15 cellular contexts compared by ENCODE assay signal in the genomic region with DNA sequence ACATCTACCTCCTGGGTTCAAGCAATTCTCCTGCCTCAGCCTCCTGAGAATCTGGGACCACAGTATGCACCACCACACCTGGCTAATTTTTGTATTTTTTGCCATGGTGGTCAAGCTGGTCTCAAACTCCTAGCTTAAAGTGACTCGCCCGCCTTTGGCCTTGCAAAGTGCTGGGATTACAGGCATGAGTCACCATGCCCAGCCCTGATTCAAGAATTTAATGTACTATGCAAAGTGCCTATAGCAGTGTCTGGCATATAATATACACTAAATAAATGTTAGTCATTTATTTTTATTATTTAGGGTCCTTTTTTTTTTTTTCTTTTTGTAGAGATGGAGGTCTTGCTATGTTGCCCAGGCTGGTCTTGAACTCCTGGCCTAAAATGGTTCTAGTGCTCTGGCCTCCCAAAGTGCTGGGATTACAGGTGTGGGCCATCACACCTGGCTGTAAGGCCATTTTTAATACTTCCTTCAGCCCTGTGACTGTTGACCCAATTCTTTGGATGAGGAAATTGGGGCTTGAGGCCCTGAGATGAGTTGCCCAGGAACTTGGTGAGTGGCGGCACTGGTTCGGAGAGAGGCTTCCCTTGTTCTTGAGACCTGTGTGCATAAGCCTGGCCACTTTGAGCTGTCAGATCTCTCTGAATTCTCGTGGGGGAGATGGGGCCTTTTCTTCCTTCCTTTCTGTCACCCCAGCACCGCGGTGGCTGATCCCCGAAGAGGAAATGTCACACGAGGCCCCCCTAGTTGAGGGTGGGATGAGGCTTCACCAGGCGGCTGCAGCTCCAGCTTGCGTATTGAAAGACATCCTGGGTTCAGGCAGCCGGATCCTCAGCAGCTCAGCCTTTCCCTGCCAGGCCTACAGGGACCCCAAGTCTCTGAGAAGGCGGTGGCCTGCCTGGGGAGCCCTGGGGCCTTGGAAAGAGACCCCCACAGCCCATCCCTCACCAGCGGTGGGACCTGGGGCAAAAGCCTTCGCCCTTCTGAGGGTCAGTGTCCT. TPM values are rescaled to one million over a fixed set of nuclear protein-coding genes. Genes with fewer than 3 reads are reported as not detected.
DNase-seq lines count a peak whose midpoint lies in the region; ATAC-seq and TF ChIP-seq lines count a peak whose summit lies in the region.
"Had no signal": no experiment of that assay in that cellular context is flagged by ENCODE, and none has a peak within 500 bp of the region (broad histone marks: within the 10 kb centered on the region; RNA-seq: fewer than 3 reads in every experiment).

No MANE protein-coding gene starts in this region.

- no peaks in the 10 kb centered on the region for H3K36me3 Mint-ChIP-seq in CD4-positive, CD25-positive, alpha-beta regulatory T cell
- no peaks in the 10 kb centered on the region for H3K36me3 Mint-ChIP-seq in activated T-cell treated with anti-CD3 and anti-CD28 coated beads, Interleukin-2, amount 50 U/mL, for 72 hours (ENCODE audit: insufficient read depth in 2 of 2)
- H3K36me3 Mint-ChIP-seq: memory B cell; stimulated activated naive B cell treated with anti-CD40 and anti-IgM and Interleukin-4, amounts not matched to agents 10 μg/mL and 1 μg/mL and 100 μg/mL, for 72 hours had no signal

- no peaks in the 10 kb centered on the region for H3K36me3 ChIP-seq in CD4-positive, CD25-positive, alpha-beta regulatory T cell (ENCODE audit: control insufficient read depth, insufficient read depth, low read length)
- H3K36me3 ChIP-seq in mesenchymal stem cell (ENCODE audit: control insufficient read depth in 1 of 2, insufficient read depth in 2 of 2, low read depth in 1 of 2, low read length in 2 of 2) (no peaks in the 10 kb centered on the region), H7 (replicated peaks; ENCODE audit: control insufficient read depth, insufficient read depth, low read length) (no peaks in the 10 kb centered on the region), colonic mucosa (no peaks in the 10 kb centered on the region)
- H3K36me3 ChIP-seq: pancreas had no signal

- no peaks in the 10 kb centered on the region for H3K27me3 Mint-ChIP-seq in CD4-positive, CD25-positive, alpha-beta regulatory T cell
- H3K27me3 Mint-ChIP-seq in activated T-cell treated with anti-CD3 and anti-CD28 coated beads, Interleukin-2, amount 50 U/mL, for 72 hours (ENCODE audit: low read depth), result no peaks in the 10 kb centered on the region

- H3K9me3 Mint-ChIP-seq in CD4-positive, CD25-positive, alpha-beta regulatory T cell, result peaks cover 0 to 1% (median 0%) of the 10 kb centered on the region in 7 donors
- no peaks in the 10 kb centered on the region for H3K9me3 Mint-ChIP-seq in activated T-cell treated with anti-CD3 and anti-CD28 coated beads, Interleukin-2, amount 50 U/mL, for 72 hours
- H3K9me3 Mint-ChIP-seq: memory B cell; stimulated activated naive B cell treated with anti-CD40 and anti-IgM and Interleukin-4, amounts not matched to agents 10 μg/mL and 1 μg/mL and 100 μg/mL, for 72 hours had no signal

- H3K23ac ChIP-seq in mesenchymal stem cell (ENCODE audit: low read length in 2 of 2), result no peak overlapping the region

- peaks cover 5 to 52% (median 22%) of the 10 kb centered on the region in 4 donors for H3K4me1 Mint-ChIP-seq in CD4-positive, CD25-positive, alpha-beta regulatory T cell
- peaks cover 84% of the 10 kb centered on the region for H3K4me1 Mint-ChIP-seq in activated T-cell treated with anti-CD3 and anti-CD28 coated beads, Interleukin-2, amount 50 U/mL, for 72 hours (ENCODE audit: low read depth)

- H3K9ac ChIP-seq in mesenchymal stem cell (ENCODE audit: low read length) (no peak overlapping the region), colonic mucosa (ENCODE audit: low read depth in 2 of 2, low read length in 2 of 2) (no peak overlapping the region)

- H2AFZ ChIP-seq in mesenchymal stem cell (ENCODE audit: low read depth, low read length), result no peak overlapping the region

- no peaks in the 10 kb centered on the region for H3K79me1 ChIP-seq in mesenchymal stem cell (replicated peaks; ENCODE audit: low read length, poor library complexity, severe bottlenecking)

- no peak overlapping the region for H4K8ac ChIP-seq in mesenchymal stem cell (ENCODE audit: low read length)

- H2BK5ac ChIP-seq in mesenchymal stem cell (ENCODE audit: low read depth, low read length, poor library complexity, severe bottlenecking), result no peak overlapping the region

- no peak overlapping the region for H3K27ac ChIP-seq in CD4-positive, CD25-positive, alpha-beta regulatory T cell (ENCODE audit: insufficient read depth, low read length, poor library complexity, severe bottlenecking)
- no peak overlapping the region for H3K27ac ChIP-seq in mesenchymal stem cell (ENCODE audit: low read length, poor library complexity, severe bottlenecking)
- H3K27ac ChIP-seq in colonic mucosa, result no peak overlapping the region
- H3K27ac ChIP-seq: epithelial cell of prostate, pancreas had no signal

- no peak overlapping the region for H3K4me3 ChIP-seq in CD4-positive, CD25-positive, alpha-beta regulatory T cell (ENCODE audit: low read depth, low read length)
- H3K4me3 ChIP-seq in mesenchymal stem cell (ENCODE audit: insufficient read depth in 1 of 2, low read depth in 1 of 2, low read length in 2 of 2), result no peak overlapping the region
- H3K4me3 ChIP-seq in H7 (ENCODE audit: insufficient read depth, low read depth, low read length), result no peak overlapping the region
- H3K4me3 ChIP-seq in colonic mucosa, result no peak overlapping the region
- H3K4me3 ChIP-seq: pancreas had no signal

- H2AK5ac ChIP-seq in mesenchymal stem cell (ENCODE audit: low read length, severe bottlenecking), result no peak overlapping the region

- no peak for TF ChIP-seq CTCF in colonic mucosa (IDR thresholded peaks at IDR 0.05)

- H3K4me3 Mint-ChIP-seq in CD4-positive, CD25-positive, alpha-beta regulatory T cell, result no peak overlapping the region
- peak overlapping the region; percentile 47 to 61 for H3K4me3 Mint-ChIP-seq in activated T-cell treated with anti-CD3 and anti-CD28 coated beads, Interleukin-2, amount 50 U/mL, for 72 hours
- H3K4me3 Mint-ChIP-seq: memory B cell; stimulated activated naive B cell treated with anti-CD40 and anti-IgM and Interleukin-4, amounts not matched to agents 10 μg/mL and 1 μg/mL and 100 μg/mL, for 72 hours had no signal

- no peaks in the 10 kb centered on the region for H3K27me3 ChIP-seq in CD4-positive, CD25-positive, alpha-beta regulatory T cell (ENCODE audit: control insufficient read depth, insufficient read depth, low read length)
- peaks cover 0 to 14% of the 10 kb centered on the region in 2 experiments for H3K27me3 ChIP-seq in mesenchymal stem cell (ENCODE audit: control insufficient read depth in 1 of 2, insufficient read depth in 1 of 2, low read length in 2 of 2)
- H3K27me3 ChIP-seq in H7 (ENCODE audit: control insufficient read depth, insufficient read depth, low read length), result no peaks in the 10 kb centered on the region
- no peaks in the 10 kb centered on the region for H3K27me3 ChIP-seq in colonic mucosa
- H3K27me3 ChIP-seq: pancreas had no signal

- WGBS in mesenchymal stem cell, result 82% methylated on average over 13 of the region's 15 CpGs

- no peaks in the 10 kb centered on the region for H3K9me3 ChIP-seq in CD4-positive, CD25-positive, alpha-beta regulatory T cell (ENCODE audit: control insufficient read depth in 2 of 2, low read length in 2 of 2)
- H3K9me3 ChIP-seq in mesenchymal stem cell (ENCODE audit: control insufficient read depth, low read length), result no peaks in the 10 kb centered on the region
- no peaks in the 10 kb centered on the region for H3K9me3 ChIP-seq in colonic mucosa
- H3K9me3 ChIP-seq: pancreas had no signal

- peak overlapping the region; percentile 26 to 85 (median 29) for H3K27ac Mint-ChIP-seq in CD4-positive, CD25-positive, alpha-beta regulatory T cell
- peak overlapping the region; percentile 34 for H3K27ac Mint-ChIP-seq in activated T-cell treated with anti-CD3 and anti-CD28 coated beads, Interleukin-2, amount 50 U/mL, for 72 hours
- H3K27ac Mint-ChIP-seq: memory B cell; stimulated activated naive B cell treated with anti-CD40 and anti-IgM and Interleukin-4, amounts not matched to agents 10 μg/mL and 1 μg/mL and 100 μg/mL, for 72 hours had no signal

- no peak overlapping the region for H3K4ac ChIP-seq in mesenchymal stem cell (ENCODE audit: low read depth in 1 of 2, low read length in 2 of 2)

- intact Hi-C loops in colonic mucosa (cut with DNase I), result no loop called here

- H3K18ac ChIP-seq in mesenchymal stem cell (ENCODE audit: low read depth in 1 of 2, low read length in 2 of 2), result no peak overlapping the region

- H3K4me1 ChIP-seq in CD4-positive, CD25-positive, alpha-beta regulatory T cell (ENCODE audit: control insufficient read depth, insufficient read depth, low read length, poor library complexity, severe bottlenecking), result peaks cover 25% of the 10 kb centered on the region
- peaks cover 2% of the 10 kb centered on the region for H3K4me1 ChIP-seq in mesenchymal stem cell (ENCODE audit: control insufficient read depth, insufficient read depth, low read depth, low read length)
- H3K4me1 ChIP-seq in colonic mucosa, result no peaks in the 10 kb centered on the region
- H3K4me1 ChIP-seq: pancreas had no signal

- H4K91ac ChIP-seq in mesenchymal stem cell (ENCODE audit: low read length), result no peak overlapping the region

- no peak overlapping the region for H2BK12ac ChIP-seq in mesenchymal stem cell (ENCODE audit: low read length in 2 of 2)

- ATAC-seq in CD4-positive, CD25-positive, alpha-beta regulatory T cell (ENCODE audit: low read depth in 2 of 2), result no peak
- ATAC-seq in activated T-cell treated with anti-CD3 and anti-CD28 coated beads, Interleukin-2, amount 50 U/mL, for 72 hours (replicated peaks in 1 of 2), result no peak
- ATAC-seq: pancreas; stimulated activated naive B cell treated with anti-CD40 and anti-IgM and Interleukin-4, amounts not matched to agents 10 μg/mL and 1 μg/mL and 100 μg/mL, for 72 hours had no signal

- H3K4me2 ChIP-seq in mesenchymal stem cell (ENCODE audit: low read length, poor library complexity, severe bottlenecking), result no peak overlapping the region

- DNase-seq in CD4-positive, CD25-positive, alpha-beta regulatory T cell, result no peak
- DNase-seq in HCEC 1CT (peak; percentile 14), mesenchymal stem cell (peak; percentile 15), H7 (no peak), activated gamma-delta T cell treated with Interleukin-2 at 50 U/mL for 16 hours (no peak), colonic mucosa (no peak)
- DNase-seq in activated T-cell treated with anti-CD3 and anti-CD28 coated beads, Interleukin-2, amount 50 U/mL, for 72 hours, result no peak
- no peak for DNase-seq in central memory CD4-positive, alpha-beta T cell
- DNase-seq: NCI-H2171; OCI-M1; stimulated activated CD4-positive, alpha-beta T cell treated with anti-CD3 and anti-CD28 coated beads, Interleukin-2, amount 100 ng/mL, for 24 hours; stimulated activated naive B cell treated with anti-CD40 and anti-IgM and Interleukin-4, amounts not matched to agents 10 μg/mL and 1 μg/mL and 100 μg/mL, for 72 hours had no signal

- H2BK15ac ChIP-seq in mesenchymal stem cell (ENCODE audit: low read depth, poor library complexity, severe bottlenecking), result no peak overlapping the region

- no peak overlapping the region for H2BK120ac ChIP-seq in mesenchymal stem cell (ENCODE audit: low read depth, low read length)

- H3K14ac ChIP-seq in mesenchymal stem cell (ENCODE audit: low read length in 2 of 2), result no peak overlapping the region

RNA-seq across cellular contexts. Expression of a gene that starts 38.7 kb away (rescaled TPM):
- 282 TPM for total RNA-seq in CD4-positive, CD25-positive, alpha-beta regulatory T cell
- 100 to 1,000 TPM; 287 to 429 (median 317) TPM for polyA plus RNA-seq in CD4-positive, CD25-positive, alpha-beta regulatory T cell
- total RNA-seq in activated T-cell treated with anti-CD3 and anti-CD28 coated beads, Interleukin-2, amount 50 U/mL, for 72 hours, result 100 to 1,000 TPM; 254 to 360 TPM
- polyA plus RNA-seq in mesenchymal stem cell (2013, experiment 1 of 2), result 5.4 TPM
- 4.8 TPM for polyA plus RNA-seq in mesenchymal stem cell (2013, experiment 2 of 2)
- 0.74 and 1.5 TPM in 2 replicates for total RNA-seq in H7 (2014; rRNA removed; shearing (Covaris generic))
- total RNA-seq in colonic mucosa, result 1 to 10 TPM; 3.7 to 7.3 TPM

RNA-seq across cellular contexts. Expression of a gene that starts 49.0 kb away (rescaled TPM):
- 24.5 TPM for total RNA-seq in CD4-positive, CD25-positive, alpha-beta regulatory T cell
- 10 to 100 TPM; 22.3 to 32.9 (median 25.2) TPM for polyA plus RNA-seq in CD4-positive, CD25-positive, alpha-beta regulatory T cell
- total RNA-seq in activated T-cell treated with anti-CD3 and anti-CD28 coated beads, Interleukin-2, amount 50 U/mL, for 72 hours, result 10 to 100 TPM; 21.1 to 23.6 TPM
- 63.1 TPM for polyA plus RNA-seq in mesenchymal stem cell (2013, experiment 1 of 2)
- polyA plus RNA-seq in mesenchymal stem cell (2013, experiment 2 of 2), result 61.7 TPM
- 58.6 and 65.3 TPM in 2 replicates for total RNA-seq in H7 (2014; rRNA removed; shearing (Covaris generic))
- total RNA-seq in colonic mucosa, result 10 to 100 TPM; 30.3 to 56.3 TPM

Comparison
In these comparisons a context has a peak if more than half of its experiments do, and no peak if none do; other contexts are left out.
1. DNase-seq: peak in HCEC 1CT (single experiment) and mesenchymal stem cell (single experiment); none in CD4-positive, CD25-positive, alpha-beta regulatory T cell (0 of 3), activated T-cell treated with anti-CD3 and anti-CD28 coated beads, Interleukin-2, amount 50 U/mL, for 72 hours (0 of 2), H7 (single experiment), activated gamma-delta T cell treated with Interleukin-2 at 50 U/mL for 16 hours (single experiment), colonic mucosa (single experiment) and central memory CD4-positive, alpha-beta T cell (single experiment).
2. H3K4me3 Mint-ChIP-seq: peak in activated T-cell treated with anti-CD3 and anti-CD28 coated beads, Interleukin-2, amount 50 U/mL, for 72 hours (2 of 2); none in CD4-positive, CD25-positive, alpha-beta regulatory T cell (0 of 4).
3. RNA of a gene that starts 38.7 kb away (total RNA-seq): 254 to 360 TPM in activated T-cell treated with anti-CD3 and anti-CD28 coated beads, Interleukin-2, amount 50 U/mL, for 72 hours and 282 TPM in CD4-positive, CD25-positive, alpha-beta regulatory T cell (single experiment); 3.7 to 7.3 TPM in colonic mucosa and 0.74 to 1.5 TPM in H7; every median in the first group is over 10 times any median in the second.